ENCODE assay signal across 17 cellular contexts in the genomic region with DNA sequence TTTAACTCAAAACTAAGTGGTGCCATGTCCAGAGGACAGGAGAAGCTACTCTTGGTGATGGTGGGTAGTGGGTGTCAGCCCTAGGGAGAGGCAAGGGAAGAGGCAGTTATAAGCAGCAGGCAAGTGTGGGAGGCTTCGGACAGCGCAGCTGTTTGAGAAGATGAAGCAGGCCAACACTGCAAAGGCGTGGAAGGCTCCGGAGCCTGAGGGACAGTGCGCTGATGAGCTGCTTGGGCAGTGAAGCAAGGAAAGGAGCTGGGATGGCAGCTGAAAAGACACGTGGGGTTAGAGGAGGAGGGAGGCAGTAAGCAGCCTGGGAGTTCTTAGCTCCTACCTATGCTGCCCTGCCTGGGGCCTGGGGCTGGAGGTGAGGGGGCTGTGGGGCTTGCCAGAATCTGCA. TPM values are rescaled to one million over a fixed set of nuclear protein-coding genes. Genes with fewer than 3 reads are reported as not detected.
DNase-seq lines count a peak whose midpoint lies in the region; ATAC-seq and TF ChIP-seq lines count a peak whose summit lies in the region.
"Had no signal": no experiment of that assay in that cellular context is flagged by ENCODE, and none has a peak within 500 bp of the region (broad histone marks: within the 10 kb centered on the region; RNA-seq: fewer than 3 reads in every experiment).

No MANE protein-coding gene starts in this region.

- peaks cover 7% of the 10 kb centered on the region for H3K4me1 Mint-ChIP-seq in glutamatergic neuron (ENCODE audit: low read depth, unreplicated experiment)
- no peaks in the 10 kb centered on the region for H3K4me1 Mint-ChIP-seq in neural progenitor cell
- no peaks in the 10 kb centered on the region for H3K4me1 Mint-ChIP-seq in stimulated activated naive CD8-positive, alpha-beta T cell treated with anti-CD3 and anti-CD28 coated beads, Interleukin-15, amount 100 ng/mL, for 72 hours
- H3K4me1 Mint-ChIP-seq: B cell had no signal

- no peaks in the 10 kb centered on the region for H4K20me1 ChIP-seq in BLaER1 treated with 17β-estradiol and CSF1 and Interleukin-3, amounts not matched to agents 10 nM and 100 nM
- peaks cover under 1% of the 10 kb centered on the region for H4K20me1 ChIP-seq in neural progenitor cell (ENCODE audit: low read depth)

- peak overlapping the region; percentile 56 to 91 (median 83) for H3K4me2 ChIP-seq in BLaER1 treated with 17β-estradiol and CSF1 and Interleukin-3, amounts not matched to agents 10 nM and 100 nM
- no peak overlapping the region for H3K4me2 ChIP-seq in neural progenitor cell

- no peaks in the 10 kb centered on the region for H3K27me3 ChIP-seq in BLaER1 treated with 17β-estradiol and CSF1 and Interleukin-3, amounts not matched to agents 10 nM and 100 nM
- peaks cover 14% of the 10 kb centered on the region for H3K27me3 ChIP-seq in neural progenitor cell

- H3K27ac Mint-ChIP-seq in glutamatergic neuron (ENCODE audit: unreplicated experiment) (peak overlapping the region; percentile 23), neural progenitor cell (peak overlapping the region; percentile 27)
- H3K27ac Mint-ChIP-seq in stimulated activated naive CD8-positive, alpha-beta T cell treated with anti-CD3 and anti-CD28 coated beads, Interleukin-15, amount 100 ng/mL, for 72 hours, result no peak overlapping the region
- H3K27ac Mint-ChIP-seq: B cell; CD14-positive monocyte; CD8-positive, alpha-beta T cell; H9 had no signal

- no peak overlapping the region for H2AFZ ChIP-seq in neural progenitor cell (replicated peaks)

- H3K9me3 Mint-ChIP-seq in glutamatergic neuron (ENCODE audit: unreplicated experiment) (peaks cover 3% of the 10 kb centered on the region), neural progenitor cell (no peaks in the 10 kb centered on the region)
- no peaks in the 10 kb centered on the region for H3K9me3 Mint-ChIP-seq in stimulated activated naive CD8-positive, alpha-beta T cell treated with anti-CD3 and anti-CD28 coated beads, Interleukin-15, amount 100 ng/mL, for 72 hours
- H3K9me3 Mint-ChIP-seq: CD8-positive, alpha-beta T cell; H9 had no signal

- no peaks in the 10 kb centered on the region for H3K36me3 ChIP-seq in BLaER1 treated with 17β-estradiol and CSF1 and Interleukin-3, amounts not matched to agents 10 nM and 100 nM
- no peaks in the 10 kb centered on the region for H3K36me3 ChIP-seq in neural progenitor cell

- H3K36me3 Mint-ChIP-seq in glutamatergic neuron (ENCODE audit: unreplicated experiment) (no peaks in the 10 kb centered on the region), neural progenitor cell (no peaks in the 10 kb centered on the region)
- H3K36me3 Mint-ChIP-seq: CD14-positive monocyte; CD8-positive, alpha-beta T cell had no signal

- H3K4me3 ChIP-seq in BLaER1 treated with 17β-estradiol and CSF1 and Interleukin-3, amounts not matched to agents 10 nM and 100 nM, result no peak overlapping the region
- H3K4me3 ChIP-seq in neural progenitor cell (no peak overlapping the region), coronary artery (no peak overlapping the region)

- no peaks in the 10 kb centered on the region for H3K79me2 ChIP-seq in neural progenitor cell (ENCODE audit: low read depth)

- no peaks in the 10 kb centered on the region for H3K9me3 ChIP-seq in BLaER1 treated with 17β-estradiol and CSF1 and Interleukin-3, amounts not matched to agents 10 nM and 100 nM (replicated peaks in 1 of 11)
- H3K9me3 ChIP-seq in neural progenitor cell (ENCODE audit: low read depth), result no peaks in the 10 kb centered on the region

- no peaks in the 10 kb centered on the region for H3F3A ChIP-seq in neural progenitor cell (ENCODE audit: low read depth)

- H3K27ac ChIP-seq in BLaER1 treated with 17β-estradiol and CSF1 and Interleukin-3, amounts not matched to agents 10 nM and 100 nM, result peak overlapping the region in 8 of 11 experiments; percentile 21 to 77 (median 58); a peak in 14 of 22 replicates
- H3K27ac ChIP-seq in neural progenitor cell (no peak overlapping the region), coronary artery (no peak overlapping the region)

- peak overlapping the region in 7 of 11 experiments; percentile 2 to 54 (median 35); a peak in 9 of 22 replicates for H3K9ac ChIP-seq in BLaER1 treated with 17β-estradiol and CSF1 and Interleukin-3, amounts not matched to agents 10 nM and 100 nM
- no peak overlapping the region for H3K9ac ChIP-seq in neural progenitor cell

- H3K4me3 Mint-ChIP-seq in glutamatergic neuron (ENCODE audit: unreplicated experiment) (no peak overlapping the region), neural progenitor cell (no peak overlapping the region)
- no peak overlapping the region for H3K4me3 Mint-ChIP-seq in stimulated activated naive CD8-positive, alpha-beta T cell treated with anti-CD3 and anti-CD28 coated beads, Interleukin-15, amount 100 ng/mL, for 72 hours
- H3K4me3 Mint-ChIP-seq: B cell; CD14-positive monocyte; CD8-positive, alpha-beta T cell; H9 had no signal

- ATAC-seq in stimulated activated naive CD8-positive, alpha-beta T cell treated with anti-CD3 and anti-CD28 coated beads, Interleukin-15, amount 100 ng/mL, for 72 hours, result peak; percentile 23
- ATAC-seq: CD8-positive, alpha-beta T cell had no signal

- peaks cover 32 to 91% (median 69%) of the 10 kb centered on the region in 10 experiments for H3K4me1 ChIP-seq in BLaER1 treated with 17β-estradiol and CSF1 and Interleukin-3, amounts not matched to agents 10 nM and 100 nM
- no peaks in the 10 kb centered on the region for H3K4me1 ChIP-seq in neural progenitor cell

- peaks cover 6% of the 10 kb centered on the region for H3K27me3 Mint-ChIP-seq in glutamatergic neuron (ENCODE audit: unreplicated experiment)
- H3K27me3 Mint-ChIP-seq in neural progenitor cell (ENCODE audit: insufficient read depth, low read depth), result peaks cover 7% of the 10 kb centered on the region
- peaks cover 19% of the 10 kb centered on the region for H3K27me3 Mint-ChIP-seq in stimulated activated naive CD8-positive, alpha-beta T cell treated with anti-CD3 and anti-CD28 coated beads, Interleukin-15, amount 100 ng/mL, for 72 hours

- DNase-seq in glutamatergic neuron (no peak), neural progenitor cell (ENCODE audit: low spot score) (no peak), HuH-7.5 (ENCODE audit: low spot score) (no peak), RPMI8226 (no peak), coronary artery (ENCODE audit: low spot score) (no peak)
- DNase-seq in stimulated activated naive CD8-positive, alpha-beta T cell treated with anti-CD3 and anti-CD28 coated beads, Interleukin-15, amount 100 ng/mL, for 72 hours, result no peak
- DNase-seq: CD8-positive, alpha-beta T cell; COR-L47; DND-41; GF-D8; GOT3; H9 had no signal

- no peak for TF ChIP-seq CTCF in glutamatergic neuron (IDR thresholded peaks at IDR 0.05; ENCODE audit: partially characterized antibody, unreplicated experiment)
- no peak for TF ChIP-seq CTCF in neural progenitor cell (IDR thresholded peaks at IDR 0.05)
- TF ChIP-seq CTCF in coronary artery (IDR thresholded peaks at IDR 0.05), result no peak

RNA-seq across cellular contexts. Expression of gene CRTAC1, which starts 50.1 kb away (rescaled TPM):
- total RNA-seq in glutamatergic neuron (ENCODE audit: unreplicated experiment), result 2.5 TPM
- total RNA-seq in neural progenitor cell (ENCODE audit: low replicate concordance), result 0.30 and 0.77 TPM in 2 replicates
- total RNA-seq: A172; B cell; CD8-positive, alpha-beta T cell; HT1080 had no signal

RNA-seq across cellular contexts. Expression of gene R3HCC1L, which starts 54.0 kb away (rescaled TPM):
- total RNA-seq in glutamatergic neuron (ENCODE audit: unreplicated experiment) (13.6 TPM), neural progenitor cell (ENCODE audit: low replicate concordance) (21.7 and 26.8 TPM in 2 replicates)

Comparison
In these comparisons a context has a peak if more than half of its experiments do, and no peak if none do; other contexts are left out.
1. H3K27ac ChIP-seq: peak in BLaER1 treated with 17β-estradiol and CSF1 and Interleukin-3, amounts not matched to agents 10 nM and 100 nM (8 of 11); none in neural progenitor cell (single experiment) and coronary artery (0 of 2).
2. H3K27ac Mint-ChIP-seq: peak in glutamatergic neuron (single experiment) and neural progenitor cell (single experiment); none in stimulated activated naive CD8-positive, alpha-beta T cell treated with anti-CD3 and anti-CD28 coated beads, Interleukin-15, amount 100 ng/mL, for 72 hours (0 of 2).